Comparison of ENCODE assay signal across 11 cellular contexts in genomic region chr21:35525443-35525842, GRCh38.
A peak's percentile ranks its signal among the peaks of the same experiment; 100 is the strongest.
DNase-seq lines count a peak whose midpoint lies in the region; ATAC-seq, FAIRE-seq and TF ChIP-seq lines count a peak whose summit lies in the region.
"Had no signal": no experiment of that assay in that cellular context is flagged by ENCODE, and none has a peak within 500 bp of the region (broad histone marks: within the 10 kb centered on the region; RNA-seq: fewer than 3 reads in every experiment).

No MANE protein-coding gene starts in this region.

- no peaks in the 10 kb centered on the region for H3K79me2 ChIP-seq in K562 (ENCODE audit: control insufficient read depth, insufficient read depth, low read length)

- H3K4me2 ChIP-seq in K562 (ENCODE audit: insufficient read depth, low read length) (no peak overlapping the region), skeletal muscle satellite cell (ENCODE audit: low read length) (peak overlapping the region; percentile 16)

- intact Hi-C loops in K562 (cut with micrococcal nuclease) (no loop called here), heart right ventricle (cut with DNase I) (no loop called here)

- peaks cover 6 to 16% of the 10 kb centered on the region in 2 experiments for H3K4me1 ChIP-seq in K562 (replicated peaks in 1 of 2; ENCODE audit: control insufficient read depth in 2 of 2, insufficient read depth in 2 of 2, low read length in 2 of 2)
- peaks cover 34% of the 10 kb centered on the region for H3K4me1 ChIP-seq in skeletal muscle satellite cell (ENCODE audit: control insufficient read depth, insufficient read depth, low read length)
- H3K4me1 ChIP-seq in heart right ventricle: peaks cover 0 to 34% (median 0%) of the 10 kb centered on the region in 9 donors
- H3K4me1 ChIP-seq: right lobe of liver had no signal

- H3K9me3 Mint-ChIP-seq in activated CD8-positive, alpha-beta memory T cell treated with anti-CD3 and anti-CD28 coated beads, Interleukin-2, amount 10 ng/mL, durations not matched to agents 7 days and 5 days (ENCODE audit: low read depth): no peaks in the 10 kb centered on the region

- BruUV-seq in K562 (replicated peaks; lab: Mats Ljungman, UMichigan): no TSS peak

- no peaks in the 10 kb centered on the region for H4K20me1 ChIP-seq in K562 (replicated peaks; ENCODE audit: control insufficient read depth, insufficient read depth, low read length)

- no peak for TF ChIP-seq EP300 in K562 (IDR thresholded peaks at IDR 0.05; ENCODE audit: low read length)

- H3K27ac ChIP-seq in K562 (ENCODE audit: extremely low read depth, low read depth, low read length) (no peak overlapping the region), heart right ventricle (no peak overlapping the region)
- H3K27ac ChIP-seq: right lobe of liver, upper lobe of left lung had no signal

- CTCF ChIA-PET in activated CD8-positive, alpha-beta memory T cell treated with anti-CD3 and anti-CD28 coated beads, Interleukin-2, amount 10 ng/mL, durations not matched to agents 7 days and 5 days (lab: Charles Lee): no interaction called here
- CTCF ChIA-PET in K562 (lab: Yijun Ruan, JAX; ENCODE audit: low intra/inter-chr PET ratio): no interaction called here

- H3K4me1 Mint-ChIP-seq in activated CD8-positive, alpha-beta memory T cell treated with anti-CD3 and anti-CD28 coated beads, Interleukin-2, amount 10 ng/mL, durations not matched to agents 7 days and 5 days: peaks cover 37% of the 10 kb centered on the region

- H3K27me3 ChIP-seq in K562 (ENCODE audit: control insufficient read depth in 2 of 2, insufficient read depth in 2 of 2, low read length in 2 of 2): peaks cover 0 to 15% of the 10 kb centered on the region in 2 experiments; a peak in 3 of 5 replicates
- no peaks in the 10 kb centered on the region for H3K27me3 ChIP-seq in skeletal muscle satellite cell (ENCODE audit: control insufficient read depth, insufficient read depth, low read length)
- peaks cover 0 to 6% (median 0%) of the 10 kb centered on the region in 7 donors for H3K27me3 ChIP-seq in heart right ventricle
- H3K27me3 ChIP-seq: right lobe of liver, upper lobe of left lung had no signal

- DNase-seq in activated CD8-positive, alpha-beta memory T cell treated with anti-CD3 and anti-CD28 coated beads, Interleukin-2, amount 10 ng/mL, durations not matched to agents 7 days and 5 days: peak; percentile 51
- DNase-seq in activated CD8-positive, alpha-beta memory T cell treated with anti-CD3 and anti-CD28 coated beads for 24 hours: no peak
- DNase-seq in MV-4-11 (lab: John Stamatoyannopoulos, UW): peak; percentile 42
- no peak for DNase-seq in K562 (ENCODE audit: extremely low read depth in 1 of 4, low spot score in 3 of 4)
- no peak for DNase-seq in heart right ventricle
- no peak for DNase-seq in NCI-H2227 (lab: John Stamatoyannopoulos, UW; ENCODE audit: unreplicated experiment)
- DNase-seq: activated T-cell treated with anti-CD3 and anti-CD28 coated beads, Interleukin-2, amount 50 U/mL, for 1 hour; right lobe of liver; upper lobe of left lung had no signal

- H3K4me3 ChIP-seq in K562 (no peak overlapping the region), skeletal muscle satellite cell (ENCODE audit: low read length) (peak overlapping the region; percentile 10), heart right ventricle (no peak overlapping the region)
- H3K4me3 ChIP-seq: right lobe of liver, upper lobe of left lung had no signal

- no peak for TF ChIP-seq POLR2A in K562 (conservative IDR thresholded peaks at IDR 0.05)

- H3K27ac Mint-ChIP-seq in activated CD8-positive, alpha-beta memory T cell treated with anti-CD3 and anti-CD28 coated beads, Interleukin-2, amount 10 ng/mL, durations not matched to agents 7 days and 5 days: no peak overlapping the region

- no peaks in the 10 kb centered on the region for H3K36me3 Mint-ChIP-seq in activated CD8-positive, alpha-beta memory T cell treated with anti-CD3 and anti-CD28 coated beads, Interleukin-2, amount 10 ng/mL, durations not matched to agents 7 days and 5 days

- WGBS in K562 (ENCODE audit: insufficient coverage, low coverage, missing lambda C conversion rate): 0% methylated on average over 2 of the region's 2 CpGs
- 56 to 63% methylated on average over 2 of the region's 2 CpGs for WGBS in heart right ventricle, 2 donors

- no peaks in the 10 kb centered on the region for H3K27me3 Mint-ChIP-seq in activated CD8-positive, alpha-beta memory T cell treated with anti-CD3 and anti-CD28 coated beads, Interleukin-2, amount 10 ng/mL, durations not matched to agents 7 days and 5 days

- no peaks in the 10 kb centered on the region for H3K9me1 ChIP-seq in K562 (ENCODE audit: control insufficient read depth, insufficient read depth, low read length)

- TF ChIP-seq RAD21 in K562 (CRISPR knock-in tag; conservative IDR thresholded peaks at IDR 0.05 in 1 of 2, IDR thresholded peaks at IDR 0.05 in 1 of 2): no peak

- ATAC-seq in activated CD8-positive, alpha-beta memory T cell treated with anti-CD3 and anti-CD28 coated beads, Interleukin-2, amount 10 ng/mL, durations not matched to agents 7 days and 5 days: no peak
- ATAC-seq in K562 (no peak), GM19397 (IDR thresholded peaks at IDR 0.05; ENCODE audit: unreplicated experiment) (no peak), heart right ventricle (no peak)
- ATAC-seq: right lobe of liver had no signal

- POLR2A ChIA-PET in K562 (lab: Yijun Ruan, JAX): interaction anchor here (0.6 to 1.5 kb wide), 2 partner anchors 7 to 8 kb away, joined by 3 to 4 read pairs; no protein-coding TSS in a partner anchor

- FAIRE-seq in K562 (lab: Jason Lieb, UNC): no peak

- H3K9ac ChIP-seq in K562 (ENCODE audit: insufficient read depth in 1 of 2, low read depth in 2 of 2, low read length in 2 of 2) (no peak overlapping the region), skeletal muscle satellite cell (ENCODE audit: low read depth, low read length) (no peak overlapping the region)

- H2AFZ ChIP-seq in K562 (ENCODE audit: low read depth, low read length): no peak overlapping the region

- in situ Hi-C loops in K562 (cut with MboI): no loop called here

- H3K36me3 ChIP-seq in K562 (ENCODE audit: control insufficient read depth, insufficient read depth, low read length): no peaks in the 10 kb centered on the region
- no peaks in the 10 kb centered on the region for H3K36me3 ChIP-seq in skeletal muscle satellite cell (ENCODE audit: insufficient read depth, low read length)
- no peaks in the 10 kb centered on the region for H3K36me3 ChIP-seq in heart right ventricle
- H3K36me3 ChIP-seq: right lobe of liver, upper lobe of left lung had no signal

- no peak overlapping the region for H3K4me3 Mint-ChIP-seq in activated CD8-positive, alpha-beta memory T cell treated with anti-CD3 and anti-CD28 coated beads, Interleukin-2, amount 10 ng/mL, durations not matched to agents 7 days and 5 days

- TF ChIP-seq CTCF in K562 (IDR thresholded peaks at IDR 0.05 in 2 of 3, conservative IDR thresholded peaks at IDR 0.05 in 1 of 3; ENCODE audit: insufficient read depth in 2 of 3, low read depth in 1 of 3, low read length in 3 of 3) (no peak), heart right ventricle (IDR thresholded peaks at IDR 0.05) (no peak)

- H3K9me3 ChIP-seq in K562 (replicated peaks; ENCODE audit: control insufficient read depth, insufficient read depth, low read depth, low read length) (no peaks in the 10 kb centered on the region), skeletal muscle satellite cell (replicated peaks; ENCODE audit: low read length) (no peaks in the 10 kb centered on the region), heart right ventricle (no peaks in the 10 kb centered on the region)
- H3K9me3 ChIP-seq: right lobe of liver, upper lobe of left lung had no signal

TF ChIP-seq in K562, 482 proteins besides CTCF, POLR2A, EP300 and RAD21 (continues in another document):
- no peak for TF ChIP-seq RBFOX2 (IDR thresholded peaks at IDR 0.05; ENCODE audit: low read depth, low read length)
- TF ChIP-seq RBM14 (IDR thresholded peaks at IDR 0.05; ENCODE audit: borderline replicate concordance, insufficient read depth, low read depth, low read length): no peak
- TF ChIP-seq TBL1XR1 (IDR thresholded peaks at IDR 0.05; ENCODE audit: low read length in 2 of 2): no peak
- no peak for TF ChIP-seq SPI1 (IDR thresholded peaks at IDR 0.05; ENCODE audit: borderline replicate concordance, low read depth, low read length)
- TF ChIP-seq ETS2 (tag; IDR thresholded peaks at IDR 0.05; ENCODE audit: borderline replicate concordance, poor library complexity, severe bottlenecking): no peak
- TF ChIP-seq MLX (CRISPR knock-in tag; conservative IDR thresholded peaks at IDR 0.05): no peak
- no peak for TF ChIP-seq THRAP3 (IDR thresholded peaks at IDR 0.05; ENCODE audit: borderline replicate concordance)
- no peak for TF ChIP-seq KLF1 (tag; IDR thresholded peaks at IDR 0.05)
- TF ChIP-seq NR2C1 (IDR thresholded peaks at IDR 0.05): no peak
- TF ChIP-seq NR2C1 (tag; IDR thresholded peaks at IDR 0.05): no peak
- TF ChIP-seq ZNF184 (CRISPR knock-in tag; IDR thresholded peaks at IDR 0.05): no peak
- TF ChIP-seq NFE2L1 (tag; IDR thresholded peaks at IDR 0.05; ENCODE audit: borderline replicate concordance, low read depth): no peak
- no peak for TF ChIP-seq HES1 (IDR thresholded peaks at IDR 0.05; ENCODE audit: low read depth)
- TF ChIP-seq CHCHD3 (CRISPR knock-in tag; IDR thresholded peaks at IDR 0.05): no peak
- no peak for TF ChIP-seq CREB3 (tag; conservative IDR thresholded peaks at IDR 0.05; ENCODE audit: low read depth)
- no peak for TF ChIP-seq SRSF7 (optimal IDR thresholded peaks at IDR 0.05; ENCODE audit: low read depth, low read length)

Comparison
In these comparisons a context has a peak if more than half of its experiments do, and no peak if none do; other contexts are left out.
1. DNase-seq: peak in activated CD8-positive, alpha-beta memory T cell treated with anti-CD3 and anti-CD28 coated beads, Interleukin-2, amount 10 ng/mL, durations not matched to agents 7 days and 5 days (single experiment) and MV-4-11 (single experiment); none in activated CD8-positive, alpha-beta memory T cell treated with anti-CD3 and anti-CD28 coated beads for 24 hours (single experiment), K562 (0 of 4), heart right ventricle (0 of 2) and NCI-H2227 (single experiment).